Comparison of ENCODE assay signal across 14 cellular contexts in the genomic region with DNA sequence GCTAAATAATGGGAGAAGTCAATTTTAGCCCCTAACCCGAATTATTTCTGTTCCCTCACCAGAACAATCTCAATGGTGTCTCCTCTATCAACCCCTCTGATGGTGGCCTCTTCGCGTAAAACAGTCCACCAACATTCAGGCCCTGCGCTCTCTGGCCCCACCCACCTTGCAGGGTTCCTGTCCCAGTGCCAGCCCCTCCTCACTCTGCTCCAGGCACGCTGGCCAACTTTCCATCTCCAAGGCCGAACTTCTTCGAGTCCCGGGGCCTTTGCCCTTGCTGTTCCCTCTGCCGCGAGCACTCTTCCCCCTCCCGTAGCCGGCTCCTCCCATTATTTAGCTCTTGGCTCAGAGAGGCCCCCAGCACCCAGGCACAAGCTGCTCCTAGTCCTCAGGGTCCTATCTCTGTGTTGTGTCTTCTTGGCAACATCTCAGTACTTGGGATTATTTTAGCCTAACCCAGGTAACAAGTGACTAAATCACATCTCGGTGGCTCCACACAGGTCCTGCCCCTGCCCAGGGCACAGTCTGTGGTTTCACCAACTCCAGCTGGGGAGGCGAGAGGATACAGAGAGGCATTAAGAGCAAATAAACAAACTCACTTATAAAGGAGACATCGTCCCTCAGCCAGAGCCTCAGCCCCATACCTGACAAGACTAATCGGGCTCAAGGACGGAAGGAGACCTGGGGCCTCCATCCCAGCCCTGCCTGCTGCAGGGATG. TPM values are rescaled to one million over a fixed set of nuclear protein-coding genes. Genes with fewer than 3 reads are reported as not detected.
DNase-seq lines count a peak whose midpoint lies in the region; ATAC-seq, FAIRE-seq and TF ChIP-seq lines count a peak whose summit lies in the region.
"Had no signal": no experiment of that assay in that cellular context is flagged by ENCODE, and none has a peak within 500 bp of the region (broad histone marks: within the 10 kb centered on the region; RNA-seq: fewer than 3 reads in every experiment).

No MANE protein-coding gene starts in this region.

- no peak overlapping the region for H3K23ac ChIP-seq in mesendoderm (ENCODE audit: low read length)

- TF ChIP-seq CTCF in HEK293 (tag by site-specific recombination; IDR thresholded peaks at IDR 0.05) = no peak
- TF ChIP-seq CTCF in K562 (IDR thresholded peaks at IDR 0.05 in 2 of 3, conservative IDR thresholded peaks at IDR 0.05 in 1 of 3; ENCODE audit: insufficient read depth in 2 of 3, low read depth in 1 of 3, low read length in 3 of 3) = no peak

- H3K4me3 ChIP-seq in HEK293 (ENCODE audit: low read depth, low read length) (no peak overlapping the region), K562 (no peak overlapping the region), skeletal muscle tissue (ENCODE audit: low read length in 3 of 3) (peak overlapping the region; percentile 6 to 61 (median 38)), mesendoderm (ENCODE audit: low read length) (no peak overlapping the region)

- no peak overlapping the region for H2AK5ac ChIP-seq in mesendoderm (ENCODE audit: low read length)

- no peak overlapping the region for H3K4ac ChIP-seq in mesendoderm (ENCODE audit: low read depth, low read length)

- H3K79me1 ChIP-seq in mesendoderm (ENCODE audit: low read length) = no peaks in the 10 kb centered on the region

- H3K27ac ChIP-seq in HEK293 (ENCODE audit: extremely low read depth, low read depth, low read length) = no peak overlapping the region
- no peak overlapping the region for H3K27ac ChIP-seq in K562 (ENCODE audit: extremely low read depth, low read depth, low read length)
- H3K27ac ChIP-seq in layer of hippocampus (ENCODE audit: low read depth, low read length) = peak overlapping the region; percentile 47
- peak overlapping the region; percentile 28 for H3K27ac ChIP-seq in skeletal muscle tissue (ENCODE audit: low read depth, low read length)
- H3K27ac ChIP-seq in mesendoderm (ENCODE audit: low read depth, low read length) = no peak overlapping the region
- H3K27ac ChIP-seq: brain microvascular endothelial cell had no signal

- no peak overlapping the region for H3K9ac ChIP-seq in K562 (ENCODE audit: insufficient read depth in 1 of 2, low read depth in 2 of 2, low read length in 2 of 2)
- H3K9ac ChIP-seq in skeletal muscle tissue (ENCODE audit: low read depth in 1 of 3, low read length in 3 of 3) = peak overlapping the region in 1 of 3 donors; percentile 45
- no peak overlapping the region for H3K9ac ChIP-seq in mesendoderm (ENCODE audit: low read length)

- H3K9me1 ChIP-seq in K562 (ENCODE audit: control insufficient read depth, insufficient read depth, low read length) = peaks cover 2% of the 10 kb centered on the region

- no peaks in the 10 kb centered on the region for H3K9me3 Mint-ChIP-seq in activated T-helper 17 cell treated with anti-CD3 and anti-CD28 coated beads, Interleukin-2, amount 50 U/mL, for 72 hours
- H3K9me3 Mint-ChIP-seq: CD14-positive monocyte, HFFc6 had no signal

- H3K18ac ChIP-seq in mesendoderm (ENCODE audit: low read length) = no peak overlapping the region

- no peak for ATAC-seq in K562
- no peak for ATAC-seq in activated T-helper 17 cell treated with anti-CD3 and anti-CD28 coated beads, Interleukin-2, amount 50 U/mL, for 72 hours (replicated peaks)

- no peak overlapping the region for H2BK15ac ChIP-seq in mesendoderm (replicated peaks; ENCODE audit: low read depth)

- in situ Hi-C loops in K562 (cut with MboI) = loop anchor here (10.0 kb wide), 1 partner anchor 552 kb away; no protein-coding TSS in a partner anchor

- H3K4me2 ChIP-seq in K562 (ENCODE audit: insufficient read depth, low read length) (peak overlapping the region; percentile 43; the same call in 1 of the 2 replicates), mesendoderm (ENCODE audit: low read length) (no peak overlapping the region)

- no peaks in the 10 kb centered on the region for H3K4me1 Mint-ChIP-seq in activated T-helper 17 cell treated with anti-CD3 and anti-CD28 coated beads, Interleukin-2, amount 50 U/mL, for 72 hours

- peak overlapping the region; percentile 5; the same call in 1 of the 2 replicates for H2AFZ ChIP-seq in K562 (ENCODE audit: low read depth, low read length)

- H3K27me3 ChIP-seq in K562 (ENCODE audit: control insufficient read depth in 2 of 2, insufficient read depth in 2 of 2, low read length in 2 of 2) = peaks cover 23 to 48% of the 10 kb centered on the region in 2 experiments; a peak in 4 of 5 replicates
- H3K27me3 ChIP-seq in layer of hippocampus (ENCODE audit: control insufficient read depth, insufficient read depth, low read length) = no peaks in the 10 kb centered on the region
- H3K27me3 ChIP-seq in skeletal muscle tissue (ENCODE audit: control insufficient read depth in 3 of 3, insufficient read depth in 3 of 3, low read length in 3 of 3) = no peaks in the 10 kb centered on the region
- no peaks in the 10 kb centered on the region for H3K27me3 ChIP-seq in mesendoderm (ENCODE audit: insufficient read depth, low read length, poor library complexity)

- TF ChIP-seq RAD21 in K562 (CRISPR knock-in tag; conservative IDR thresholded peaks at IDR 0.05 in 1 of 2, IDR thresholded peaks at IDR 0.05 in 1 of 2) = no peak

- H3K4me3 Mint-ChIP-seq in activated T-helper 17 cell treated with anti-CD3 and anti-CD28 coated beads, Interleukin-2, amount 50 U/mL, for 72 hours = no peak overlapping the region
- H3K4me3 Mint-ChIP-seq: activated CD4-positive, alpha-beta T cell treated with anti-CD3 and anti-CD28 coated beads for 36 hours; HFFc6 had no signal

- H4K8ac ChIP-seq in mesendoderm (ENCODE audit: low read depth, low read length) = no peak overlapping the region

- H4K5ac ChIP-seq in mesendoderm (ENCODE audit: low read length) = no peak overlapping the region

- BruUV-seq in K562 (replicated peaks; lab: Mats Ljungman, UMichigan) = no TSS peak

- H4K20me1 ChIP-seq in K562 (replicated peaks; ENCODE audit: control insufficient read depth, insufficient read depth, low read length) = 0 out of 2 replicates have a peak, but pooled peaks cover 14% of the 10 kb centered on the region

- no peak overlapping the region for H3K27ac Mint-ChIP-seq in activated T-helper 17 cell treated with anti-CD3 and anti-CD28 coated beads, Interleukin-2, amount 50 U/mL, for 72 hours
- H3K27ac Mint-ChIP-seq: activated CD4-positive, alpha-beta T cell treated with anti-CD3 and anti-CD28 coated beads for 36 hours; HFFc6 had no signal

- no peak for FAIRE-seq in K562 (lab: Jason Lieb, UNC)
- FAIRE-seq: islet of Langerhans, small intestine had no signal

- H3K9me3 ChIP-seq in HEK293 (ENCODE audit: control insufficient read depth, insufficient read depth, low read depth, low read length) (no peaks in the 10 kb centered on the region), K562 (replicated peaks; ENCODE audit: control insufficient read depth, insufficient read depth, low read depth, low read length) (no peaks in the 10 kb centered on the region), skeletal muscle tissue (ENCODE audit: control insufficient read depth in 3 of 3, low read length in 3 of 3) (no peaks in the 10 kb centered on the region)

- H2BK5ac ChIP-seq in mesendoderm (ENCODE audit: low read length) = no peak overlapping the region

- no peak for TF ChIP-seq EP300 in K562 (IDR thresholded peaks at IDR 0.05; ENCODE audit: low read length)

- no peaks in the 10 kb centered on the region for H3K36me3 Mint-ChIP-seq in activated T-helper 17 cell treated with anti-CD3 and anti-CD28 coated beads, Interleukin-2, amount 50 U/mL, for 72 hours (ENCODE audit: low read depth)
- H3K36me3 Mint-ChIP-seq: CD14-positive monocyte had no signal

- no peak overlapping the region for H3K56ac ChIP-seq in mesendoderm (ENCODE audit: low read length)

- intact Hi-C loops in K562 (cut with micrococcal nuclease) = loop anchor here (1.0 to 10.0 kb wide), 4 partner anchors 102 to 558 kb away; no protein-coding TSS in a partner anchor

- 41% methylated on average over 17 of the region's 17 CpGs for WGBS in K562 (ENCODE audit: insufficient coverage, low coverage, missing lambda C conversion rate)
- WGBS in mesendoderm (ENCODE audit: extremely low coverage, insufficient coverage, low lambda C conversion rate) = no CpG with 5 or more reads among the region's 17 CpGs

- DNase-seq in K562 (ENCODE audit: extremely low read depth in 1 of 4, low spot score in 3 of 4) (no peak), SKM-1 (lab: John Stamatoyannopoulos, UW; ENCODE audit: unreplicated experiment) (no peak), DMS153 (lab: John Stamatoyannopoulos, UW) (no peak), mesendoderm (no peak)

- H2BK120ac ChIP-seq in mesendoderm (ENCODE audit: low read depth, low read length) = no peak overlapping the region

- CTCF ChIA-PET in HEK293 (lab: Yijun Ruan, JAX) (interaction anchor here (0.6 to 3.8 kb wide), 36 partner anchors 9 to 1111 kb away, joined by 3 to 51 read pairs (median 4); no protein-coding TSS in a partner anchor), K562 (lab: Yijun Ruan, JAX; ENCODE audit: low intra/inter-chr PET ratio) (interaction anchor here (0.7 to 2.1 kb wide), 4 partner anchors 190 to 558 kb away, joined by 3 to 5 read pairs (median 3); no protein-coding TSS in a partner anchor)

- H3K27me3 Mint-ChIP-seq in activated T-helper 17 cell treated with anti-CD3 and anti-CD28 coated beads, Interleukin-2, amount 50 U/mL, for 72 hours = peaks cover 3% of the 10 kb centered on the region
- H3K27me3 Mint-ChIP-seq: activated CD4-positive, alpha-beta T cell treated with anti-CD3 and anti-CD28 coated beads for 36 hours had no signal

- no peaks in the 10 kb centered on the region for H3K79me2 ChIP-seq in K562 (ENCODE audit: control insufficient read depth, insufficient read depth, low read length)
- no peaks in the 10 kb centered on the region for H3K79me2 ChIP-seq in mesendoderm (ENCODE audit: control insufficient read depth, insufficient read depth, low read length)

- no peak for TF ChIP-seq POLR2A in K562 (conservative IDR thresholded peaks at IDR 0.05)

- no peaks in the 10 kb centered on the region for H3K4me1 ChIP-seq in HEK293 (ENCODE audit: control insufficient read depth, insufficient read depth, low read length)
- H3K4me1 ChIP-seq in K562 (replicated peaks in 1 of 2; ENCODE audit: control insufficient read depth in 2 of 2, insufficient read depth in 2 of 2, low read length in 2 of 2) = peaks cover 2 to 20% of the 10 kb centered on the region in 2 experiments; a peak in 3 of 5 replicates
- peaks cover 16 to 21% (median 20%) of the 10 kb centered on the region in 3 donors for H3K4me1 ChIP-seq in skeletal muscle tissue (ENCODE audit: control insufficient read depth in 3 of 3, insufficient read depth in 3 of 3, low read length in 3 of 3)
- H3K4me1 ChIP-seq in mesendoderm (ENCODE audit: control insufficient read depth, low read depth, low read length) = no peaks in the 10 kb centered on the region

- POLR2A ChIA-PET in HEK293 (lab: Yijun Ruan, JAX) (interaction anchor here (1.1 kb wide), 1 partner anchor 359 kb away, joined by 3 read pairs; no protein-coding TSS in a partner anchor), K562 (lab: Yijun Ruan, JAX) (interaction anchor here (1.0 to 1.5 kb wide), 2 partner anchors 9 to 10 kb away, joined by 5 to 8 read pairs; no protein-coding TSS in a partner anchor)

- H3K36me3 ChIP-seq in HEK293 (ENCODE audit: control insufficient read depth in 2 of 2, insufficient read depth in 1 of 2, low read length in 2 of 2) (no peaks in the 10 kb centered on the region), K562 (ENCODE audit: control insufficient read depth, insufficient read depth, low read length) (no peaks in the 10 kb centered on the region), skeletal muscle tissue (ENCODE audit: control insufficient read depth in 3 of 3, insufficient read depth in 3 of 3, low read length in 3 of 3) (no peaks in the 10 kb centered on the region), mesendoderm (ENCODE audit: control insufficient read depth, insufficient read depth, low read length) (no peaks in the 10 kb centered on the region)
- H3K36me3 ChIP-seq: brain microvascular endothelial cell had no signal

RNA-seq across cellular contexts. Expression of gene IQSEC1, which starts 19.6 kb away (rescaled TPM):
- total RNA-seq in K562 (2011; cell fraction: chromatin; rRNA removed; ENCODE audit: low replicate concordance) = 36.0 and 90.4 TPM in 2 replicates
- 51.7 and 55.4 TPM in 2 replicates for total RNA-seq in K562 (2011; cell fraction: nucleolus; rRNA removed)
- 35.6 and 39.8 TPM in 2 replicates for total RNA-seq in K562 (2011; cell fraction: nucleoplasm; rRNA removed)
- total RNA-seq in K562 (2014; rRNA removed) (13.3 and 18.0 TPM in 2 replicates), K562 (2014; rRNA removed; fragmentation: Illumina TruSeq; extraction: Trizol) (3.8 and 4.8 TPM in 2 replicates), K562 (2015; rRNA removed; fragmentation: Illumina TruSeq; extraction: Trizol) (5.2 and 6.4 TPM in 2 replicates), K562 (2021) (37.1 and 39.0 TPM in 2 replicates), skeletal muscle tissue (27.1 TPM)
- polyA plus RNA-seq in K562 (2011; rRNA removed) (6.8 and 8.4 TPM in 2 replicates), K562 (2014; fragmentation: Illumina TruSeq; extraction: Trizol) (16.9 and 19.0 TPM in 2 replicates), K562 (2014; fragmentation: Nextera tagmentation; extraction: Ambion mirVana) (under 1 TPM; 0.56 to 0.79 TPM), K562 (2014; rRNA removed) (14.2 and 15.1 TPM in 2 replicates)
- 5.8 and 6.7 TPM in 2 replicates for polyA plus RNA-seq in K562 (2011; cell fraction: cytosol; rRNA removed)
- polyA plus RNA-seq in K562 (2011; cell fraction: nucleus; rRNA removed) = 29.7 and 45.3 TPM in 2 replicates
- 15.4 and 16.4 TPM in 2 replicates for polyA plus RNA-seq in K562 (2012)
- 8.4 and 9.3 TPM in 2 replicates for polyA minus RNA-seq in K562 (2011; rRNA and poly(A)+ RNA removed)
- polyA minus RNA-seq in K562 (2011; cell fraction: cytosol; rRNA and poly(A)+ RNA removed) = 17.1 and 22.1 TPM in 2 replicates
- polyA minus RNA-seq in K562 (2011; cell fraction: nucleus; rRNA and poly(A)+ RNA removed) = 46.3 and 58.3 TPM in 2 replicates
- total RNA-seq in activated T-helper 17 cell treated with anti-CD3 and anti-CD28 coated beads, Interleukin-2, amount 50 U/mL, for 72 hours = 10 to 100 TPM; 38.0 to 62.9 TPM
- polyA plus RNA-seq in mesendoderm (2013, experiment 1 of 2) = 17.2 TPM
- polyA plus RNA-seq in mesendoderm (2013, experiment 2 of 2) = 17.2 TPM

Comparison
In these comparisons a context has a peak if more than half of its experiments do, and no peak if none do; other contexts are left out.
1. H3K27ac ChIP-seq: peak in layer of hippocampus (single experiment) and skeletal muscle tissue (single experiment); none in HEK293 (single experiment), K562 (single experiment) and mesendoderm (single experiment).
2. H3K4me3 ChIP-seq: peak in skeletal muscle tissue (3 of 3); none in HEK293 (single experiment), K562 (single experiment) and mesendoderm (single experiment).